Comparison of ENCODE assay signal across 14 cellular contexts in genomic region chr5:179120951-179121666, GRCh38.
"Had no signal": no experiment of that assay in that cellular context is flagged by ENCODE, and none has a peak within 500 bp of the region (broad histone marks: within the 10 kb centered on the region; RNA-seq: fewer than 3 reads in every experiment).

No MANE protein-coding gene starts in this region.

- H3K4me1 Mint-ChIP-seq: activated naive CD4-positive, alpha-beta T cell treated with anti-CD3 and anti-CD28 coated beads, Interleukin-2, amount 50 U/mL, for 24 hours; nephron had no signal

- H3K4me1 ChIP-seq: adrenal gland, foreskin keratinocyte, tibial nerve had no signal

- H3K9me3 Mint-ChIP-seq: activated naive CD4-positive, alpha-beta T cell treated with anti-CD3 and anti-CD28 coated beads, Interleukin-2, amount 50 U/mL, for 24 hours had no signal

- H3K4me3 Mint-ChIP-seq: activated naive CD4-positive, alpha-beta T cell treated with anti-CD3 and anti-CD28 coated beads, Interleukin-2, amount 50 U/mL, for 24 hours; activated T-cell treated with anti-CD3 and anti-CD28 coated beads, Interleukin-2, amount 50 U/mL, for 24 hours; nephron had no signal

- H3K27ac Mint-ChIP-seq: activated naive CD4-positive, alpha-beta T cell treated with anti-CD3 and anti-CD28 coated beads, Interleukin-2, amount 50 U/mL, for 24 hours; activated T-cell treated with anti-CD3 and anti-CD28 coated beads, Interleukin-2, amount 50 U/mL, for 24 hours; nephron had no signal

- H3K27me3 ChIP-seq: adrenal gland, foreskin keratinocyte, tibial nerve had no signal

- H3K27me3 Mint-ChIP-seq: activated naive CD4-positive, alpha-beta T cell treated with anti-CD3 and anti-CD28 coated beads, Interleukin-2, amount 50 U/mL, for 24 hours; activated T-cell treated with anti-CD3 and anti-CD28 coated beads, Interleukin-2, amount 50 U/mL, for 24 hours had no signal

- H3K27ac ChIP-seq: adrenal gland, foreskin keratinocyte, tibial nerve had no signal

- ATAC-seq: activated CD4-positive, CD25-positive, alpha-beta regulatory T cell treated with anti-CD3 and anti-CD28 coated beads, Interleukin-2, amount 50 U/mL, for 24 hours; foreskin keratinocyte; left colon; sciatic nerve had no signal

- H3K9me3 ChIP-seq: adrenal gland had no signal

- DNase-seq: caudate nucleus; cortex of kidney; effector CD8-positive, alpha-beta T cell; foreskin keratinocyte; left colon; mesendoderm; T-helper 9 cell had no signal

- H3K4me3 ChIP-seq: adrenal gland, tibial nerve had no signal

- H3K36me3 Mint-ChIP-seq: activated naive CD4-positive, alpha-beta T cell treated with anti-CD3 and anti-CD28 coated beads, Interleukin-2, amount 50 U/mL, for 24 hours had no signal
